In the genomic region with DNA sequence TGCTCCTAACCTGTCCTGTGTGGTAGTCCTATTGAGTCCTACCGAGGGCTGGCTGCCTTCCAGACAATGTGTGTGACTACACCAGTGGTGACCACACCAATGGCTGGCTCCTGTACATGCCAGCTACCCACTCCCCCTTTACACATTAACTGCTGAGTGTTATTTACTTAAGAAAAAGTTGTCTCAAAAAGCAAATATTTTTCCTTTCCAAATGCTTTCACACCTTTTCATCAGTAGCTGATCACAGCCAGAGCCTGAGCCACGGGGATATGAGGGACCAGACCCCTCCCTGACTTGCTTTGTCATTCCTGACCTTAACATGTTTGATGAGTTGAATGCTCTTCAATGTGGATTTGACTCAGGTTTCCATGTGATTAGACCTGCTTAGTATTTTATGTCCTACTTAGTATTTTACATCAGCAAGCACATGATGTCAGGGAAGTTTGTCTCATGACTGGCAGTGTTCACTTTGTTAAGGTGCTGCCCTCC, we compare ENCODE assay signal across 10 cellular contexts. TPM values are rescaled to one million over a fixed set of nuclear protein-coding genes. Genes with fewer than 3 reads are reported as not detected.
DNase-seq lines count a peak whose midpoint lies in the region; ATAC-seq and TF ChIP-seq lines count a peak whose summit lies in the region.
"Had no signal": no experiment of that assay in that cellular context is flagged by ENCODE, and none has a peak within 500 bp of the region (broad histone marks: within the 10 kb centered on the region; RNA-seq: fewer than 3 reads in every experiment).

No MANE protein-coding gene starts in this region.

- H3K9me3 ChIP-seq in osteoblast (ENCODE audit: low read depth, low read length): no peaks in the 10 kb centered on the region
- H3K9me3 ChIP-seq in prostate gland: no peaks in the 10 kb centered on the region

- no peak overlapping the region for H3K4me3 ChIP-seq in cardiac fibroblast (replicated peaks in 1 of 2; ENCODE audit: low read depth in 2 of 2, low read length in 2 of 2)
- no peak overlapping the region for H3K4me3 ChIP-seq in osteoblast (ENCODE audit: insufficient read depth, low read length)
- no peak overlapping the region for H3K4me3 ChIP-seq in prostate gland
- H3K4me3 ChIP-seq: Peyer's patch had no signal

- H3K4me2 ChIP-seq in osteoblast (ENCODE audit: insufficient read depth, low read length): peak overlapping the region; percentile 26

- H3K4me1 ChIP-seq in osteoblast (ENCODE audit: insufficient read depth, low read length): peaks cover 37% of the 10 kb centered on the region
- H3K4me1 ChIP-seq in prostate gland (replicated peaks): no peaks in the 10 kb centered on the region
- H3K4me1 ChIP-seq: Peyer's patch had no signal

- DNase-seq in EL: peak; percentile 64
- DNase-seq in NCI-H460 (ENCODE audit: extremely low read depth, low read depth): peak; percentile 15
- DNase-seq in cardiac fibroblast (ENCODE audit: low read depth in 2 of 2): peak; percentile 13 to 78
- no peak for DNase-seq in osteoblast (ENCODE audit: insufficient read length, low spot score, missing footprints)
- no peak for DNase-seq in prostate gland (ENCODE audit: low spot score)
- DNase-seq: aorta, MV-4-11, Peyer's patch had no signal

- TF ChIP-seq CTCF in cardiac fibroblast (IDR thresholded peaks at IDR 0.05; ENCODE audit: low read depth, low read length): no peak
- TF ChIP-seq CTCF in osteoblast (IDR thresholded peaks at IDR 0.05; ENCODE audit: extremely low read depth, low read depth, low read length): no peak
- no peak for TF ChIP-seq CTCF in prostate gland (IDR thresholded peaks at IDR 0.05)

- H4K20me1 ChIP-seq in osteoblast (ENCODE audit: insufficient read depth, low read length): no peaks in the 10 kb centered on the region

- intact Hi-C loops in prostate gland (cut with DNase I): no loop called here

- 55% methylated on average over 2 of the region's 2 CpGs for WGBS in prostate gland

- peak overlapping the region; percentile 75 for H3K27ac ChIP-seq in osteoblast (ENCODE audit: low read depth, low read length)
- H3K27ac ChIP-seq in prostate gland: no peak overlapping the region
- H3K27ac ChIP-seq: Peyer's patch had no signal

- ATAC-seq in HG03565 (IDR thresholded peaks at IDR 0.05; ENCODE audit: unreplicated experiment) (no peak), GM19324 (IDR thresholded peaks at IDR 0.05; ENCODE audit: low FRiP score, unreplicated experiment) (no peak)

- peaks cover 13% of the 10 kb centered on the region for H3K79me2 ChIP-seq in osteoblast (ENCODE audit: insufficient read depth, low read length)

- no peak overlapping the region for H2AFZ ChIP-seq in osteoblast (ENCODE audit: low read length)

- peaks cover 6% of the 10 kb centered on the region for H3K36me3 ChIP-seq in osteoblast (ENCODE audit: insufficient read depth, low read length)
- no peaks in the 10 kb centered on the region for H3K36me3 ChIP-seq in prostate gland
- H3K36me3 ChIP-seq: Peyer's patch had no signal

- TF ChIP-seq POLR2A in prostate gland (IDR thresholded peaks at IDR 0.05): no peak

- H3K27me3 ChIP-seq in osteoblast (ENCODE audit: insufficient read depth, low read length) (no peaks in the 10 kb centered on the region), prostate gland (replicated peaks; ENCODE audit: insufficient read depth) (no peaks in the 10 kb centered on the region)
- H3K27me3 ChIP-seq: Peyer's patch had no signal

RNA-seq across cellular contexts. Expression of gene GREM1, which starts 29.6 kb away (rescaled TPM):
- not detected in 2 replicates for total RNA-seq in NCI-H460 (2014; rRNA removed; shearing (Covaris generic))
- not detected in 2 replicates for polyA plus RNA-seq in NCI-H460 (2014; cell fraction: nucleus; rRNA removed)
- total RNA-seq in osteoblast: 457 and 499 TPM in 2 replicates
- 10 to 100 TPM in 1 of 2 donors, 1 to 10 TPM in 1; 3.1 to 41.5 TPM for total RNA-seq in prostate gland

RNA-seq across cellular contexts. Expression of gene SCG5, which starts 46.7 kb away (rescaled TPM):
- 0.52 TPM in 1 of 2 replicates, not detected in the other for total RNA-seq in NCI-H460 (2014; rRNA removed; shearing (Covaris generic))
- not detected in 2 replicates for polyA plus RNA-seq in NCI-H460 (2014; cell fraction: nucleus; rRNA removed)
- total RNA-seq in osteoblast (6.8 and 9.0 TPM in 2 replicates), prostate gland (1 to 10 TPM in 1 of 2 donors, under 1 TPM in 1; 0.96 to 4.2 TPM)

Comparison
In these comparisons a context has a peak if more than half of its experiments do, and no peak if none do; other contexts are left out.
1. DNase-seq: peak in EL (single experiment), NCI-H460 (single experiment) and cardiac fibroblast (2 of 2); none in osteoblast (single experiment) and prostate gland (single experiment).
2. RNA of gene GREM1, which starts 29.6 kb away (total RNA-seq): 457 to 499 TPM in osteoblast; 3.1 to 41.5 TPM in prostate gland and not detected in NCI-H460; every median in the first group is over 10 times any median in the second.